Comparison of ENCODE assay signal across 39 cellular contexts in genomic region chr19:17692566-17692965, GRCh38. TPM values are rescaled to one million over a fixed set of nuclear protein-coding genes. Genes with fewer than 3 reads are reported as not detected.
"Had no signal": no experiment of that assay in that cellular context is flagged by ENCODE, and none has a peak within 500 bp of the region (broad histone marks: within the 10 kb centered on the region; RNA-seq: fewer than 3 reads in every experiment).

No MANE protein-coding gene starts in this region.

- H3K4me1 ChIP-seq: ascending aorta had no signal

- H3K27me3 ChIP-seq: ascending aorta had no signal

- ATAC-seq: activated CD4-positive, alpha-beta T cell treated with anti-CD3 and anti-CD28 coated beads for 36 hours; activated CD4-positive, CD25-positive, alpha-beta regulatory T cell treated with anti-CD3 and anti-CD28 coated beads, Interleukin-2, amount 50 U/mL, for 24 hours; activated CD8-positive, alpha-beta memory T cell treated with anti-CD3 and anti-CD28 coated beads, Interleukin-2, amount 10 ng/mL, durations not matched to agents 7 days and 5 days; activated CD8-positive, alpha-beta T cell treated with anti-CD3 and anti-CD28 coated beads, Interleukin-2, amount 10 ng/mL, durations not matched to agents 7 days and 5 days; activated naive CD8-positive, alpha-beta T cell treated with anti-CD3 and anti-CD28 coated beads, Interleukin-2, amount 50 U/mL, for 24 hours had no signal

- H3K4me3 ChIP-seq: ascending aorta, cardiac muscle cell had no signal

- FAIRE-seq: bronchial epithelial cell, TTC549 had no signal

- H3K27ac Mint-ChIP-seq: activated CD4-positive, alpha-beta memory T cell treated with anti-CD3 and anti-CD28 coated beads, Interleukin-2, amount 10 ng/mL, durations not matched to agents 7 days and 5 days; activated CD4-positive, alpha-beta T cell treated with anti-CD3 and anti-CD28 coated beads for 36 hours; activated CD4-positive, alpha-beta T cell treated with anti-CD3 and anti-CD28 coated beads, Interleukin-2, amount 10 ng/mL, durations not matched to agents 7 days and 5 days; activated CD8-positive, alpha-beta memory T cell treated with anti-CD3 and anti-CD28 coated beads, Interleukin-2, amount 10 ng/mL, durations not matched to agents 7 days and 5 days; activated CD8-positive, alpha-beta T cell treated with anti-CD3 and anti-CD28 coated beads, Interleukin-2, amount 10 ng/mL, durations not matched to agents 7 days and 5 days; activated naive CD4-positive, alpha-beta T cell treated with anti-CD3 and anti-CD28 coated beads, Interleukin-2, amount 10 ng/mL, durations not matched to agents 7 days and 5 days; activated naive CD4-positive, alpha-beta T cell treated with anti-CD3 and anti-CD28 coated beads, Interleukin-2, amount 50 U/mL, for 24 hours; activated naive CD8-positive, alpha-beta T cell; activated naive CD8-positive, alpha-beta T cell treated with anti-CD3 and anti-CD28 coated beads, Interleukin-2, amount 10 ng/mL, durations not matched to agents 7 days and 5 days; activated naive CD8-positive, alpha-beta T cell treated with anti-CD3 and anti-CD28 coated beads, Interleukin-2, amount 50 U/mL, for 24 hours; activated T-cell treated with anti-CD3 and anti-CD28 coated beads, Interleukin-2, amount 50 U/mL, for 24 hours; activated T-helper 2 cell treated with anti-CD3 and anti-CD28 coated beads, Interferon-gamma antibody, Interleukin-2, Interleukin-4, amounts not matched to agents 10 μg/mL and 5 μg/mL and 100 μg/mL, durations not matched to agents 14 hours and 24 hours and 36 hours; brain; T-helper 1 cell treated with Interleukin-12 subunit alpha and Interleukin-12 subunit beta and Interleukin-4 antibody, amounts not matched to agents 30 μg/mL and 1 μg/mL, for 36 hours; T-helper 2 cell treated with Interferon-gamma antibody and Interleukin-4, amounts not matched to agents 5 μg/mL and 100 μg/mL, for 36 hours had no signal

- H3K36me3 ChIP-seq: ascending aorta, cardiac muscle cell had no signal

- H3K9me3 ChIP-seq: ascending aorta had no signal

- DNase-seq: activated CD4-positive, alpha-beta memory T cell treated with anti-CD3 and anti-CD28 coated beads, Interleukin-2, amount 10 ng/mL, durations not matched to agents 7 days and 5 days; activated CD4-positive, alpha-beta T cell treated with anti-CD3 and anti-CD28 coated beads for 1 hour; activated CD4-positive, alpha-beta T cell treated with anti-CD3 and anti-CD28 coated beads for 36 hours; activated CD4-positive, alpha-beta T cell treated with anti-CD3 and anti-CD28 coated beads for 48 hours; activated CD4-positive, alpha-beta T cell treated with anti-CD3 and anti-CD28 coated beads, Interleukin-2, amount 10 ng/mL, durations not matched to agents 7 days and 5 days; activated CD4-positive, alpha-beta T cell treated with anti-CD3 and anti-CD28 coated beads, Interleukin-2, amount 50 U/mL, for 48 hours; activated CD4-positive, CD25-positive, alpha-beta regulatory T cell; activated CD8-positive, alpha-beta memory T cell treated with anti-CD3 and anti-CD28 coated beads for 24 hours; activated CD8-positive, alpha-beta memory T cell treated with anti-CD3 and anti-CD28 coated beads, Interleukin-2, amount 10 ng/mL, durations not matched to agents 7 days and 5 days; activated CD8-positive, alpha-beta memory T cell treated with anti-CD3 and anti-CD28 coated beads, Interleukin-2, amount 50 U/mL, for 48 hours; activated CD8-positive, alpha-beta T cell treated with anti-CD3 and anti-CD28 coated beads, Interleukin-2, amount 10 ng/mL, durations not matched to agents 7 days and 5 days; activated effector memory CD4-positive, alpha-beta T cell treated with Interleukin-2 at 50 U/mL for 16 hours; activated gamma-delta T cell; activated naive CD4-positive, alpha-beta T cell treated with anti-CD3 and anti-CD28 coated beads, Interleukin-2, amount 10 ng/mL, durations not matched to agents 7 days and 5 days; activated naive CD4-positive, alpha-beta T cell treated with Interleukin-2 at 50 U/mL for 16 hours; activated naive CD8-positive, alpha-beta T cell treated with anti-CD3 and anti-CD28 coated beads, Interleukin-2, amount 10 ng/mL, durations not matched to agents 7 days and 5 days; activated naive CD8-positive, alpha-beta T cell treated with anti-CD3 and anti-CD28 coated beads, Interleukin-2, amount 50 U/mL, for 24 hours; activated T-cell treated with anti-CD3 and anti-CD28 coated beads, Interleukin-2, amount 50 U/mL, for 24 hours; activated T-cell treated with anti-CD3 and anti-CD28 coated beads, Interleukin-2, amount 50 U/mL, for 48 hours; amygdala; anterior cingulate cortex; caudate nucleus; cerebellar nuclear complex; T-helper 1 cell; T-helper 2 cell; T-helper 9 cell had no signal

- H3K4me3 Mint-ChIP-seq: activated CD4-positive, alpha-beta memory T cell treated with anti-CD3 and anti-CD28 coated beads, Interleukin-2, amount 10 ng/mL, durations not matched to agents 7 days and 5 days; activated CD4-positive, alpha-beta T cell treated with anti-CD3 and anti-CD28 coated beads for 36 hours; activated CD4-positive, alpha-beta T cell treated with anti-CD3 and anti-CD28 coated beads, Interleukin-2, amount 10 ng/mL, durations not matched to agents 7 days and 5 days; activated CD8-positive, alpha-beta memory T cell treated with anti-CD3 and anti-CD28 coated beads, Interleukin-2, amount 10 ng/mL, durations not matched to agents 7 days and 5 days; activated CD8-positive, alpha-beta T cell treated with anti-CD3 and anti-CD28 coated beads, Interleukin-2, amount 10 ng/mL, durations not matched to agents 7 days and 5 days; activated naive CD4-positive, alpha-beta T cell treated with anti-CD3 and anti-CD28 coated beads, Interleukin-2, amount 10 ng/mL, durations not matched to agents 7 days and 5 days; activated naive CD4-positive, alpha-beta T cell treated with anti-CD3 and anti-CD28 coated beads, Interleukin-2, amount 50 U/mL, for 24 hours; activated naive CD8-positive, alpha-beta T cell; activated naive CD8-positive, alpha-beta T cell treated with anti-CD3 and anti-CD28 coated beads, Interleukin-2, amount 10 ng/mL, durations not matched to agents 7 days and 5 days; activated naive CD8-positive, alpha-beta T cell treated with anti-CD3 and anti-CD28 coated beads, Interleukin-2, amount 50 U/mL, for 24 hours; activated T-cell treated with anti-CD3 and anti-CD28 coated beads, Interleukin-2, amount 50 U/mL, for 24 hours; brain; central memory CD8-positive, alpha-beta T cell; T-helper 1 cell treated with Interleukin-12 subunit alpha and Interleukin-12 subunit beta and Interleukin-4 antibody, amounts not matched to agents 30 μg/mL and 1 μg/mL, for 36 hours; T-helper 2 cell treated with Interferon-gamma antibody and Interleukin-4, amounts not matched to agents 5 μg/mL and 100 μg/mL, for 36 hours had no signal

- H3K9me3 Mint-ChIP-seq: activated CD4-positive, alpha-beta memory T cell treated with anti-CD3 and anti-CD28 coated beads, Interleukin-2, amount 10 ng/mL, durations not matched to agents 7 days and 5 days; activated CD4-positive, alpha-beta T cell treated with anti-CD3 and anti-CD28 coated beads, Interleukin-2, amount 10 ng/mL, durations not matched to agents 7 days and 5 days; activated naive CD4-positive, alpha-beta T cell treated with anti-CD3 and anti-CD28 coated beads, Interleukin-2, amount 10 ng/mL, durations not matched to agents 7 days and 5 days; activated naive CD4-positive, alpha-beta T cell treated with anti-CD3 and anti-CD28 coated beads, Interleukin-2, amount 50 U/mL, for 24 hours; activated T-cell treated with anti-CD3 and anti-CD28 coated beads, Interleukin-2, amount 50 U/mL, for 24 hours; activated T-helper 2 cell treated with anti-CD3 and anti-CD28 coated beads, Interferon-gamma antibody, Interleukin-2, Interleukin-4, amounts not matched to agents 10 μg/mL and 5 μg/mL and 100 μg/mL, durations not matched to agents 14 hours and 24 hours and 36 hours; central memory CD8-positive, alpha-beta T cell; T-helper 1 cell treated with Interleukin-12 subunit alpha and Interleukin-12 subunit beta and Interleukin-4 antibody, amounts not matched to agents 30 μg/mL and 1 μg/mL, for 36 hours; T-helper 2 cell treated with Interferon-gamma antibody and Interleukin-4, amounts not matched to agents 5 μg/mL and 100 μg/mL, for 36 hours had no signal

- H3K36me3 Mint-ChIP-seq: activated naive CD8-positive, alpha-beta T cell; brain had no signal

- H3K27ac ChIP-seq: ascending aorta, cardiac muscle cell, VCaP had no signal

RNA-seq across cellular contexts. Expression of gene FCHO1, which starts 58.7 kb away (rescaled TPM):
- total RNA-seq: ascending aorta had no signal
